In genomic region chr19:41064974-41065569, GRCh38 we compare ENCODE assay signal across 14 cellular contexts. TPM values are rescaled to one million over a fixed set of nuclear protein-coding genes. Genes with fewer than 3 reads are reported as not detected.
A peak's percentile ranks its signal among the peaks of the same experiment; 100 is the strongest.
DNase-seq lines count a peak whose midpoint lies in the region; TF ChIP-seq lines count a peak whose summit lies in the region.
"Had no signal": no experiment of that assay in that cellular context is flagged by ENCODE, and none has a peak within 500 bp of the region (broad histone marks: within the 10 kb centered on the region; RNA-seq: fewer than 3 reads in every experiment).

No MANE protein-coding gene starts in this region.

- DNase-seq in A172 (ENCODE audit: low spot score) (peak; percentile 40), SW480 (ENCODE audit: low spot score) (peak; percentile 49), fibroblast of villous mesenchyme (ENCODE audit: low read depth) (peak; percentile 56), NCI-H1092 (lab: John Stamatoyannopoulos, UW) (no peak), NK-92 (lab: John Stamatoyannopoulos, UW; ENCODE audit: unreplicated experiment) (no peak), NCI-H748 treated with DMSO at 0.1 percent for 48 hours (lab: John Stamatoyannopoulos, UW) (no peak)
- DNase-seq in activated T-helper 1 cell treated with anti-CD3 and anti-CD28 coated beads, Interleukin-12 subunit alpha, Interleukin-12 subunit beta, Interleukin-2, Interleukin-4 antibody, amounts not matched to agents 30 ng/mL and 10 ng/mL and 1 ng/mL, durations not matched to agents 14 hours and 24 hours and 36 hours (ENCODE audit: low spot score): no peak
- DNase-seq: effector memory CD4-positive, alpha-beta T cell; NCI-H2107 had no signal

- TF ChIP-seq CTCF in HEK293 (tag by site-specific recombination; IDR thresholded peaks at IDR 0.05) (no peak), fibroblast of villous mesenchyme (IDR thresholded peaks at IDR 0.05; ENCODE audit: insufficient read depth, low read depth, low read length) (no peak)

- no peaks in the 10 kb centered on the region for H3K9me3 Mint-ChIP-seq in activated T-helper 1 cell treated with anti-CD3 and anti-CD28 coated beads, Interleukin-12 subunit alpha, Interleukin-12 subunit beta, Interleukin-2, Interleukin-4 antibody, amounts not matched to agents 30 ng/mL and 10 ng/mL and 1 ng/mL, durations not matched to agents 14 hours and 24 hours and 36 hours
- H3K9me3 Mint-ChIP-seq: activated T-helper 2 cell treated with anti-CD3 and anti-CD28 coated beads, Interferon-gamma antibody, Interleukin-2, Interleukin-4, amounts not matched to agents 10 μg/mL and 5 μg/mL and 100 μg/mL, durations not matched to agents 14 hours and 24 hours and 36 hours; stimulated activated naive CD8-positive, alpha-beta T cell treated with anti-CD3 and anti-CD28 coated beads, Interleukin-15, Interleukin-2, amounts not matched to agents 100 ng/mL and 50 ng/mL, for 24 hours; T-helper 1 cell treated with Interleukin-12 subunit alpha and Interleukin-12 subunit beta and Interleukin-4 antibody, amounts not matched to agents 30 μg/mL and 1 μg/mL, for 36 hours had no signal

- intact Hi-C loops in activated T-helper 1 cell treated with anti-CD3 and anti-CD28 coated beads, Interleukin-12 subunit alpha, Interleukin-12 subunit beta, Interleukin-2, Interleukin-4 antibody, amounts not matched to agents 30 ng/mL and 10 ng/mL and 1 ng/mL, durations not matched to agents 14 hours and 24 hours and 36 hours (cut with micrococcal nuclease): no loop called here

- no peak overlapping the region for H3K27ac ChIP-seq in HEK293 (ENCODE audit: extremely low read depth, low read depth, low read length)

- no peaks in the 10 kb centered on the region for H3K4me1 Mint-ChIP-seq in activated T-helper 1 cell treated with anti-CD3 and anti-CD28 coated beads, Interleukin-12 subunit alpha, Interleukin-12 subunit beta, Interleukin-2, Interleukin-4 antibody, amounts not matched to agents 30 ng/mL and 10 ng/mL and 1 ng/mL, durations not matched to agents 14 hours and 24 hours and 36 hours (ENCODE audit: low read depth)

- no peak overlapping the region for H3K4me3 ChIP-seq in HEK293 (ENCODE audit: low read depth, low read length)
- no peak overlapping the region for H3K4me3 ChIP-seq in fibroblast of villous mesenchyme (ENCODE audit: low read depth, low read length)

- CTCF ChIA-PET in HEK293 (lab: Yijun Ruan, JAX): interaction anchor here (0.6 to 0.9 kb wide), 2 partner anchors 10 to 44 kb away, joined by 3 to 4 read pairs; no protein-coding TSS in a partner anchor

- H3K27me3 Mint-ChIP-seq in activated T-helper 1 cell treated with anti-CD3 and anti-CD28 coated beads, Interleukin-12 subunit alpha, Interleukin-12 subunit beta, Interleukin-2, Interleukin-4 antibody, amounts not matched to agents 30 ng/mL and 10 ng/mL and 1 ng/mL, durations not matched to agents 14 hours and 24 hours and 36 hours (ENCODE audit: insufficient read depth): peaks cover 20% of the 10 kb centered on the region

- no peaks in the 10 kb centered on the region for H3K4me1 ChIP-seq in HEK293 (ENCODE audit: control insufficient read depth, insufficient read depth, low read length)

- POLR2A ChIA-PET in HEK293 (lab: Yijun Ruan, JAX): interaction anchor here (1.0 kb wide), 1 partner anchor 402 kb away, joined by 3 read pairs; no protein-coding TSS in a partner anchor

- no peaks in the 10 kb centered on the region for H3K9me3 ChIP-seq in HEK293 (ENCODE audit: control insufficient read depth, insufficient read depth, low read depth, low read length)

- H3K36me3 Mint-ChIP-seq in activated T-helper 1 cell treated with anti-CD3 and anti-CD28 coated beads, Interleukin-12 subunit alpha, Interleukin-12 subunit beta, Interleukin-2, Interleukin-4 antibody, amounts not matched to agents 30 ng/mL and 10 ng/mL and 1 ng/mL, durations not matched to agents 14 hours and 24 hours and 36 hours (ENCODE audit: low read depth): no peaks in the 10 kb centered on the region

- H3K36me3 ChIP-seq in HEK293 (ENCODE audit: control insufficient read depth in 2 of 2, insufficient read depth in 1 of 2, low read length in 2 of 2): no peaks in the 10 kb centered on the region

- no peak overlapping the region for H3K4me3 Mint-ChIP-seq in activated T-helper 1 cell treated with anti-CD3 and anti-CD28 coated beads, Interleukin-12 subunit alpha, Interleukin-12 subunit beta, Interleukin-2, Interleukin-4 antibody, amounts not matched to agents 30 ng/mL and 10 ng/mL and 1 ng/mL, durations not matched to agents 14 hours and 24 hours and 36 hours
- H3K4me3 Mint-ChIP-seq: stimulated activated naive CD8-positive, alpha-beta T cell treated with anti-CD3 and anti-CD28 coated beads, Interleukin-15, Interleukin-2, amounts not matched to agents 100 ng/mL and 50 ng/mL, for 24 hours; T-helper 1 cell treated with Interleukin-12 subunit alpha and Interleukin-12 subunit beta and Interleukin-4 antibody, amounts not matched to agents 30 μg/mL and 1 μg/mL, for 36 hours had no signal

- H3K27ac Mint-ChIP-seq in activated T-helper 1 cell treated with anti-CD3 and anti-CD28 coated beads, Interleukin-12 subunit alpha, Interleukin-12 subunit beta, Interleukin-2, Interleukin-4 antibody, amounts not matched to agents 30 ng/mL and 10 ng/mL and 1 ng/mL, durations not matched to agents 14 hours and 24 hours and 36 hours: no peak overlapping the region
- H3K27ac Mint-ChIP-seq: activated T-helper 2 cell treated with anti-CD3 and anti-CD28 coated beads, Interferon-gamma antibody, Interleukin-2, Interleukin-4, amounts not matched to agents 10 μg/mL and 5 μg/mL and 100 μg/mL, durations not matched to agents 14 hours and 24 hours and 36 hours; stimulated activated naive CD8-positive, alpha-beta T cell treated with anti-CD3 and anti-CD28 coated beads, Interleukin-15, Interleukin-2, amounts not matched to agents 100 ng/mL and 50 ng/mL, for 24 hours; T-helper 1 cell treated with Interleukin-12 subunit alpha and Interleukin-12 subunit beta and Interleukin-4 antibody, amounts not matched to agents 30 μg/mL and 1 μg/mL, for 36 hours had no signal

TF ChIP-seq in HEK293, 187 proteins besides CTCF, POLR2A, EP300 and RAD21:
- TF ChIP-seq ZFP69B (tag by site-specific recombination; IDR thresholded peaks at IDR 0.05) (no peak), ZBTB17 (tag by site-specific recombination; IDR thresholded peaks at IDR 0.05) (0 out of 2 replicates have a peak, but pooled peaks have one; percentile 22), ZNF341 (tag by site-specific recombination; IDR thresholded peaks at IDR 0.05; ENCODE audit: low read depth) (0 out of 2 replicates have a peak, but pooled peaks have one; percentile 24), ZNF335 (tag by site-specific recombination; conservative IDR thresholded peaks at IDR 0.05) (peak; percentile 62), YY2 (tag by site-specific recombination; IDR thresholded peaks at IDR 0.05) (0 out of 2 replicates have a peak, but pooled peaks have one; percentile 23), ELK4 (IDR thresholded peaks at IDR 0.05; ENCODE audit: borderline replicate concordance, low read depth, low read length) (no peak)

RNA-seq across cellular contexts. Expression of gene CYP2A13, which starts 23.2 kb away (rescaled TPM):
- total RNA-seq in A172 (2014; rRNA removed; shearing (Covaris generic)): not detected in 2 replicates
- total RNA-seq in fibroblast of villous mesenchyme: not detected in 2 replicates
- total RNA-seq in activated T-helper 1 cell treated with anti-CD3 and anti-CD28 coated beads, Interleukin-12 subunit alpha, Interleukin-12 subunit beta, Interleukin-2, Interleukin-4 antibody, amounts not matched to agents 30 ng/mL and 10 ng/mL and 1 ng/mL, durations not matched to agents 14 hours and 24 hours and 36 hours: not detected in 2 replicates
- total RNA-seq: activated T-helper 2 cell treated with anti-CD3 and anti-CD28 coated beads, Interferon-gamma antibody, Interleukin-2, Interleukin-4, amounts not matched to agents 10 μg/mL and 5 μg/mL and 100 μg/mL, durations not matched to agents 14 hours and 24 hours and 36 hours; mesenteric fat pad had no signal

RNA-seq across cellular contexts. Expression of gene CYP2F1, which starts 49.2 kb away (rescaled TPM):
- total RNA-seq in A172 (2014; rRNA removed; shearing (Covaris generic)): not detected in 2 replicates
- not detected in 2 replicates for total RNA-seq in fibroblast of villous mesenchyme
- total RNA-seq in activated T-helper 1 cell treated with anti-CD3 and anti-CD28 coated beads, Interleukin-12 subunit alpha, Interleukin-12 subunit beta, Interleukin-2, Interleukin-4 antibody, amounts not matched to agents 30 ng/mL and 10 ng/mL and 1 ng/mL, durations not matched to agents 14 hours and 24 hours and 36 hours: not detected in 2 replicates
- total RNA-seq: activated T-helper 2 cell treated with anti-CD3 and anti-CD28 coated beads, Interferon-gamma antibody, Interleukin-2, Interleukin-4, amounts not matched to agents 10 μg/mL and 5 μg/mL and 100 μg/mL, durations not matched to agents 14 hours and 24 hours and 36 hours; mesenteric fat pad had no signal

Comparison
In these comparisons a context has a peak if more than half of its experiments do, and no peak if none do; other contexts are left out.
1. DNase-seq: peak in A172 (single experiment), SW480 (single experiment) and fibroblast of villous mesenchyme (single experiment); none in NCI-H1092 (single experiment), activated T-helper 1 cell treated with anti-CD3 and anti-CD28 coated beads, Interleukin-12 subunit alpha, Interleukin-12 subunit beta, Interleukin-2, Interleukin-4 antibody, amounts not matched to agents 30 ng/mL and 10 ng/mL and 1 ng/mL, durations not matched to agents 14 hours and 24 hours and 36 hours (single experiment), NK-92 (single experiment) and NCI-H748 treated with DMSO at 0.1 percent for 48 hours (single experiment).